Comparison of ENCODE assay signal across 28 cellular contexts in the genomic region with DNA sequence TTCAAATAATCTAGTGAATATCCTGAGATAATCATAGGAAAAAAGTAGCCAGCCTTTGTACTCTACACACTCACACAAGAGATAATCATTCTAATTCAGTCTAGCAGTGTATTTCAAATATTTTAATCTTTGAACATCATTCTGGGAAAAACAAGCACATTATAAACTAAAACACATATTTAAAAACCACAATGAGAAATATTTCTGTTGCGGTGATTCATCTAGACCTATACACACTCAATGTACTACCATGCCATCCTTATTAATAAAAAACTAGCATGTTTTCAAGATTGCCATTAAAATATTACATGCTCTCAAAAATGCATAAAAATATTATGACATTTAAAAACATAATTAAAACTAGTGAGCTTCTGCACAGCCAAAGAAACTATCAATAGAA.
"Had no signal": no experiment of that assay in that cellular context is flagged by ENCODE, and none has a peak within 500 bp of the region (broad histone marks: within the 10 kb centered on the region; RNA-seq: fewer than 3 reads in every experiment).

No MANE protein-coding gene starts in this region.

- H3K27ac ChIP-seq: coronary artery, foreskin keratinocyte, heart left ventricle, lower lobe of right lung, neural progenitor cell, right atrium auricular region, uterus, WERI-Rb-1 had no signal

- H3K36me3 ChIP-seq: uterus had no signal

- H3K4me2 ChIP-seq: neural progenitor cell, smooth muscle cell had no signal

- H3K9ac ChIP-seq: neural progenitor cell had no signal

- H3K9me3 ChIP-seq: heart left ventricle, lower lobe of right lung, right atrium auricular region, uterus had no signal

- H2AFZ ChIP-seq: neural progenitor cell had no signal

- H3K27me3 ChIP-seq: foreskin keratinocyte, heart left ventricle, neural progenitor cell, right atrium auricular region, uterus had no signal

- H3K4me1 ChIP-seq: foreskin keratinocyte, lower lobe of right lung, neural progenitor cell, right atrium auricular region, uterus had no signal

- DNase-seq: activated CD4-positive, alpha-beta T cell treated with anti-CD3 and anti-CD28 coated beads for 48 hours; activated CD4-positive, alpha-beta T cell treated with anti-CD3 and anti-CD28 coated beads, Interleukin-2, amount 50 U/mL, for 48 hours; activated CD8-positive, alpha-beta memory T cell treated with anti-CD3 and anti-CD28 coated beads for 24 hours; activated effector memory CD4-positive, alpha-beta T cell treated with Interleukin-2 at 50 U/mL for 16 hours; activated naive CD4-positive, alpha-beta T cell treated with anti-CD3 and anti-CD28 coated beads for 36 hours; effector memory CD8-positive, alpha-beta T cell; erythroblast; foreskin keratinocyte; heart left ventricle; hypothalamus; kidney glomerular epithelial cell; lower lobe of right lung; mesendoderm; natural killer cell; occipital lobe; stimulated activated CD4-positive, alpha-beta T cell treated with anti-CD3 and anti-CD28 coated beads, Interleukin-1b, Interleukin-23, amount 100 ng/mL, for 48 hours; stimulated activated CD4-positive, alpha-beta T cell treated with anti-CD3 and anti-CD28 coated beads, Interleukin-4, amount 100 ng/mL, for 4 hours; stimulated activated CD8-positive, alpha-beta memory T cell treated with anti-CD3 and anti-CD28 coated beads, Interleukin-4, amount 100 ng/mL, for 48 hours; stimulated activated naive CD8-positive, alpha-beta T cell treated with anti-CD3 and anti-CD28 coated beads, Interleukin-15, amount 100 ng/mL, for 72 hours; substantia nigra; T-helper 17 cell; T1000; uterus; WERI-Rb-1 had no signal

- H3K4me3 ChIP-seq: coronary artery, heart left ventricle, lower lobe of right lung, neural progenitor cell, right atrium auricular region, smooth muscle cell, uterus had no signal
